In the genomic region with DNA sequence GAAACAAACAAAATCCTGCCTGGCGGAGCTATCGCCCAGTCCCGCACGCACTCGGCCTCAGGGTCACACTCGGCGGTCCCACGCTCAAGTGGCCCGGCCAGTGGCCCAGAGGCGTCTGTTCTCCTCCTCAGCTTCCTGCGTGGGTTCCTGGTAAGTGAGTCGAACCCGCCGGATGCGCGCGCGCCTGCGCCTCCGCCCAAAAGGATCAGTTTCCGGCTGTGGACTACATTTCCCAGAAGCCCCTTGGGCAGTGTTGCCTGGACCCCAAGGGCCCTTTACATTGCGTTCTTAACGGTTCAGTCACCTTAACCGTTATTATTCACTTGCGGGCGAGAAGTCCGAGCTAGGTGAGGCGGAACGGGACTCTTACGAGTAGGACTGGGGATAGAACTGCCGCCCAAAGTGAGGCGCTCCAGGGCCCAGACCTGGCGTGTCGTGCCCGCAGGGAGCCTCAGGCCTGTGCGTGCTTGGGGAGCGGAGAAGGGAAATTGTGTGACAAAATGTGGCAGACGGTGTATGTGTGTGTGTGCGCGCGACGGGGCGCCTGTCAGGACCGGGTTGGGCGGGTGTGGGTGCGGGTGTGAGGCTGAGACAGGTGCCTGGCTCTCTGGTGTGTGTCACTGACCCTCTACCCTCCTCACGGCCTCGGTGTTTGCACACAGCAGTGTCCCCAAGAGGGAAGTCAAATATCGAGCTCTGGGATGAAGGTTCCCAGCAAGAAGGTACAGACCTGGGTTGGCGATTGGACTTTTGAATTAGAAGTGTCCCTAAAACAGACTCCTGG, we compare ENCODE assay signal across 8 cellular contexts.
A peak's percentile ranks its signal among the peaks of the same experiment; 100 is the strongest.
DNase-seq lines count a peak whose midpoint lies in the region; ATAC-seq and TF ChIP-seq lines count a peak whose summit lies in the region.

TSS of gene ZNF546 (plus strand) at position 250 of the 784 bp plus-strand sequence. CDS start 1,267 bp downstream, outside the sequence.

- DNase-seq in AG09309 (ENCODE audit: low read depth): no peak
- peak; percentile 78 to 93 for DNase-seq in NCI-H446 (lab: John Stamatoyannopoulos, UW)
- peak; percentile 74 to 86 for DNase-seq in central memory CD8-positive, alpha-beta T cell (ENCODE audit: low spot score in 2 of 2)
- peak; percentile 93 for DNase-seq in islet precursor cell
- DNase-seq in stimulated activated CD4-positive, alpha-beta T cell treated with anti-CD3 and anti-CD28 coated beads, Interleukin-12 subunit alpha, Interleukin-12 subunit beta, amount 100 ng/mL, for 4 hours: peak; percentile 87

- H3K4me3 ChIP-seq in AG09309 (ENCODE audit: control insufficient read depth, low read depth, low read length): peak within 1 kb of the TSS; percentile 79

- H3K4me3 Mint-ChIP-seq in central memory CD8-positive, alpha-beta T cell: peak within 1 kb of the TSS; percentile 86

- ATAC-seq in GM19025 (IDR thresholded peaks at IDR 0.05; ENCODE audit: low read depth, unreplicated experiment): peak; percentile 85
- peak; percentile 90 for ATAC-seq in HG03354 (IDR thresholded peaks at IDR 0.05; ENCODE audit: poor library complexity, severe bottlenecking, unreplicated experiment)
- peak; percentile 91 to 92 for ATAC-seq in activated CD4-positive, CD25-positive, alpha-beta regulatory T cell treated with anti-CD3 and anti-CD28 coated beads, Interleukin-2, amount 50 U/mL, for 24 hours
- peak; percentile 90 for ATAC-seq in central memory CD8-positive, alpha-beta T cell (replicated peaks; ENCODE audit: extremely low read depth, poor library complexity, severe bottlenecking)

- no peak for TF ChIP-seq CTCF in AG09309 (IDR thresholded peaks at IDR 0.05; ENCODE audit: control insufficient read depth, insufficient read depth, low read depth, low read length, missing control alignments)

- peaks cover 5% of the 10 kb centered on the region for H3K9me3 Mint-ChIP-seq in central memory CD8-positive, alpha-beta T cell

- H3K27ac Mint-ChIP-seq in central memory CD8-positive, alpha-beta T cell (ENCODE audit: low read depth): peak within 1 kb of the TSS; percentile 94

- peaks cover 8% of the 10 kb centered on the region for H3K36me3 Mint-ChIP-seq in central memory CD8-positive, alpha-beta T cell (ENCODE audit: insufficient read depth)

- no peaks in the 10 kb centered on the region for H3K27me3 Mint-ChIP-seq in central memory CD8-positive, alpha-beta T cell

- H3K4me1 Mint-ChIP-seq in central memory CD8-positive, alpha-beta T cell: peaks cover 35% of the 10 kb centered on the region
